ENCODE assay signal across 18 cellular contexts in genomic region chr1:221886311-221887090, GRCh38.
A peak's percentile ranks its signal among the peaks of the same experiment; 100 is the strongest.
DNase-seq lines count a peak whose midpoint lies in the region; ATAC-seq and TF ChIP-seq lines count a peak whose summit lies in the region.
"Had no signal": no experiment of that assay in that cellular context is flagged by ENCODE, and none has a peak within 500 bp of the region (broad histone marks: within the 10 kb centered on the region; RNA-seq: fewer than 3 reads in every experiment).

No MANE protein-coding gene starts in this region.

- H3K36me3 Mint-ChIP-seq in H9 (ENCODE audit: insufficient read depth in 1 of 3, low read depth in 3 of 3) = no peaks in the 10 kb centered on the region

- H3K9ac ChIP-seq in mesendoderm (ENCODE audit: low read length) (no peak overlapping the region), H9 (ENCODE audit: extremely low read depth, insufficient read length, low read length) (no peak overlapping the region)

- no peaks in the 10 kb centered on the region for H3K27me3 ChIP-seq in breast epithelium
- H3K27me3 ChIP-seq in mesendoderm (ENCODE audit: insufficient read depth, low read length, poor library complexity) = no peaks in the 10 kb centered on the region
- no peaks in the 10 kb centered on the region for H3K27me3 ChIP-seq in H9 (ENCODE audit: insufficient read depth, low read length)
- H3K27me3 ChIP-seq: sigmoid colon, vagina had no signal

- H3K27ac ChIP-seq in breast epithelium = peak overlapping the region; percentile 16 to 46
- H3K27ac ChIP-seq in mesendoderm (ENCODE audit: low read depth, low read length) = no peak overlapping the region
- no peak overlapping the region for H3K27ac ChIP-seq in H9 (ENCODE audit: insufficient read length, low read depth, low read length)
- H3K27ac ChIP-seq: vagina had no signal

- no peak overlapping the region for H3K23ac ChIP-seq in mesendoderm (ENCODE audit: low read length)
- no peak overlapping the region for H3K23ac ChIP-seq in H9 (ENCODE audit: insufficient read length, low read depth, low read length)

- no peak overlapping the region for H2AFZ ChIP-seq in H9 (ENCODE audit: low read length)

- H3K79me1 ChIP-seq in mesendoderm (ENCODE audit: low read length) (no peaks in the 10 kb centered on the region), H9 (ENCODE audit: insufficient read depth, low read depth, low read length, poor library complexity, severe bottlenecking) (no peaks in the 10 kb centered on the region)

- H2BK5ac ChIP-seq in mesendoderm (ENCODE audit: low read length) (no peak overlapping the region), H9 (ENCODE audit: insufficient read length, low read length) (no peak overlapping the region)

- ATAC-seq in HG02623 (IDR thresholded peaks at IDR 0.05; ENCODE audit: unreplicated experiment) (no peak), GM19463 (IDR thresholded peaks at IDR 0.05; ENCODE audit: unreplicated experiment) (no peak)

- H3K27ac Mint-ChIP-seq in H9 = no peak overlapping the region; a peak in 1 of 7 replicates
- H3K27ac Mint-ChIP-seq: nephron progenitor cell; T-helper 2 cell treated with Interferon-gamma antibody and Interleukin-4, amounts not matched to agents 5 μg/mL and 100 μg/mL, for 36 hours had no signal

- no peak overlapping the region for H2BK120ac ChIP-seq in mesendoderm (ENCODE audit: low read depth, low read length)
- H2BK120ac ChIP-seq in H9 (ENCODE audit: low read depth, low read length, poor library complexity, severe bottlenecking) = no peak overlapping the region

- no peak overlapping the region for H4K91ac ChIP-seq in H9 (ENCODE audit: insufficient read length, low read depth, low read length)

- H3K4me3 ChIP-seq in AG09309 (ENCODE audit: control insufficient read depth, low read depth, low read length) (no peak overlapping the region), breast epithelium (no peak overlapping the region), mesendoderm (ENCODE audit: low read length) (no peak overlapping the region)
- H3K4me3 ChIP-seq: lung, sigmoid colon, vagina had no signal

- no peak overlapping the region for H4K8ac ChIP-seq in mesendoderm (ENCODE audit: low read depth, low read length)
- no peak overlapping the region for H4K8ac ChIP-seq in H9 (replicated peaks; ENCODE audit: insufficient read length, low read depth, low read length)

- H3K18ac ChIP-seq in mesendoderm (ENCODE audit: low read length) (peak overlapping the region; percentile 0), H9 (ENCODE audit: insufficient read length, low read depth, low read length) (no peak overlapping the region)

- H3K4me1 ChIP-seq in breast epithelium = no peaks in the 10 kb centered on the region
- H3K4me1 ChIP-seq in mesendoderm (ENCODE audit: control insufficient read depth, low read depth, low read length) = no peaks in the 10 kb centered on the region
- H3K4me1 ChIP-seq in H9 (ENCODE audit: insufficient read depth, low read length) = no peaks in the 10 kb centered on the region

- H3K4ac ChIP-seq in mesendoderm (ENCODE audit: low read depth, low read length) = peak overlapping the region; percentile 9
- H3K4ac ChIP-seq in H9 (ENCODE audit: low read depth, low read length) = no peak overlapping the region

- no peaks in the 10 kb centered on the region for H3K23me2 ChIP-seq in H9 (ENCODE audit: insufficient read length, low read depth, low read length, poor library complexity, severe bottlenecking)

- H3K79me2 ChIP-seq in mesendoderm (ENCODE audit: control insufficient read depth, insufficient read depth, low read length) (no peaks in the 10 kb centered on the region), H9 (ENCODE audit: insufficient read depth, low read length) (no peaks in the 10 kb centered on the region)

- H3K36me3 ChIP-seq in breast epithelium = no peaks in the 10 kb centered on the region
- H3K36me3 ChIP-seq in mesendoderm (ENCODE audit: control insufficient read depth, insufficient read depth, low read length) = no peaks in the 10 kb centered on the region
- H3K36me3 ChIP-seq: sigmoid colon, vagina had no signal

- H3K27me3 Mint-ChIP-seq in H9 (ENCODE audit: low read depth) = no peaks in the 10 kb centered on the region

- no peaks in the 10 kb centered on the region for H3K9me3 Mint-ChIP-seq in H9
- H3K9me3 Mint-ChIP-seq: nephron progenitor cell; T-helper 2 cell treated with Interferon-gamma antibody and Interleukin-4, amounts not matched to agents 5 μg/mL and 100 μg/mL, for 36 hours had no signal

- H3K9me3 ChIP-seq in breast epithelium = no peaks in the 10 kb centered on the region
- no peaks in the 10 kb centered on the region for H3K9me3 ChIP-seq in H9 (ENCODE audit: control insufficient read depth, low read depth, low read length)
- H3K9me3 ChIP-seq: sigmoid colon, vagina had no signal

- H2AK5ac ChIP-seq in mesendoderm (ENCODE audit: low read length) = no peak overlapping the region
- H2AK5ac ChIP-seq in H9 (ENCODE audit: insufficient read length, low read length) = no peak overlapping the region

- H3K56ac ChIP-seq in mesendoderm (ENCODE audit: low read length) (no peak overlapping the region), H9 (ENCODE audit: insufficient read length, low read depth, low read length) (no peak overlapping the region)

- H2BK12ac ChIP-seq in H9 (ENCODE audit: insufficient read length, low read depth, low read length) = no peak overlapping the region

- H4K5ac ChIP-seq in mesendoderm (ENCODE audit: low read length) = no peak overlapping the region
- no peak overlapping the region for H4K5ac ChIP-seq in H9 (ENCODE audit: insufficient read length, low read depth, low read length)

- no peak overlapping the region for H3K14ac ChIP-seq in H9 (ENCODE audit: insufficient read depth, low read length)

- WGBS in mesendoderm (ENCODE audit: extremely low coverage, insufficient coverage, low lambda C conversion rate) = 100% methylated on average over 1 of the region's 4 CpGs
- no CpG with 5 or more reads among the region's 4 CpGs for WGBS in H9 (ENCODE audit: extremely low coverage, insufficient read length, low lambda C conversion rate)

- TF ChIP-seq CTCF in AG09309 (IDR thresholded peaks at IDR 0.05; ENCODE audit: control insufficient read depth, insufficient read depth, low read depth, low read length, missing control alignments) (no peak), breast epithelium (IDR thresholded peaks at IDR 0.05) (no peak), H9 (conservative IDR thresholded peaks at IDR 0.05) (no peak)

- intact Hi-C loops in breast epithelium (cut with DNase I; ENCODE audit: low total_unique reads) = no loop called here

- H3T11ph ChIP-seq in H9 (ENCODE audit: low read length) = no peak overlapping the region

- peak; percentile 16 for DNase-seq in AG09309 (ENCODE audit: low read depth)
- peak; percentile 79 for DNase-seq in LHCN-M2 (ENCODE audit: low read depth)
- no peak for DNase-seq in breast epithelium (ENCODE audit: low spot score in 2 of 2)
- DNase-seq in mesendoderm = peak; percentile 64
- no peak for DNase-seq in H9
- no peak for DNase-seq in NCI-H2081 (lab: John Stamatoyannopoulos, UW)
- DNase-seq: activated CD4-positive, alpha-beta T cell treated with anti-CD3 and anti-CD28 coated beads for 48 hours; activated T-cell treated with anti-CD3 and anti-CD28 coated beads, Interleukin-2, amount 50 U/mL, for 48 hours; KG1; NCI-H526; nephron progenitor cell; stimulated activated naive CD4-positive, alpha-beta T cell treated with Interleukin-2 at 50 U/mL for 16 hours had no signal

- no peak for TF ChIP-seq POLR2A in breast epithelium (IDR thresholded peaks at IDR 0.05)

- H3K4me3 Mint-ChIP-seq in H9 = no peak overlapping the region
- H3K4me3 Mint-ChIP-seq: nephron progenitor cell; T-helper 2 cell treated with Interferon-gamma antibody and Interleukin-4, amounts not matched to agents 5 μg/mL and 100 μg/mL, for 36 hours had no signal

- H3K4me2 ChIP-seq in mesendoderm (ENCODE audit: low read length) (no peak overlapping the region), H9 (ENCODE audit: insufficient read depth, insufficient read length, low read length) (no peak overlapping the region)

- H2BK20ac ChIP-seq in H9 (ENCODE audit: low read depth, low read length, poor library complexity, severe bottlenecking) = no peak overlapping the region

- peaks cover 5 to 11% of the 10 kb centered on the region in 2 experiments; a peak in 2 of 4 replicates for H3K4me1 Mint-ChIP-seq in H9

- H2BK15ac ChIP-seq in mesendoderm (replicated peaks; ENCODE audit: low read depth) (no peak overlapping the region), H9 (ENCODE audit: low read depth, low read length) (no peak overlapping the region)

- no peaks in the 10 kb centered on the region for H4K20me1 ChIP-seq in H9 (ENCODE audit: control insufficient read depth, insufficient read depth, insufficient read length)

Comparison
In these comparisons a context has a peak if more than half of its experiments do, and no peak if none do; other contexts are left out.
1. DNase-seq: peak in AG09309 (single experiment), LHCN-M2 (single experiment) and mesendoderm (single experiment); none in breast epithelium (0 of 2), H9 (single experiment) and NCI-H2081 (0 of 2).
2. H3K27ac ChIP-seq: peak in breast epithelium (2 of 2); none in mesendoderm (single experiment) and H9 (single experiment).